In genomic region chr6:77457720-77458349, GRCh38 we compare ENCODE assay signal across 8 cellular contexts. TPM values are rescaled to one million over a fixed set of nuclear protein-coding genes. Genes with fewer than 3 reads are reported as not detected.
A peak's percentile ranks its signal among the peaks of the same experiment; 100 is the strongest.
DNase-seq lines count a peak whose midpoint lies in the region; ATAC-seq, FAIRE-seq and TF ChIP-seq lines count a peak whose summit lies in the region.

No MANE protein-coding gene starts in this region.

- peak overlapping the region in 1 of 3 experiments; percentile 14 for H3K4me3 ChIP-seq in endothelial cell of umbilical vein (replicated peaks in 1 of 3; ENCODE audit: insufficient read depth in 1 of 3, low read depth in 1 of 3, low read length in 3 of 3)

- in situ Hi-C loops in SK-MEL-5 (cut with HindIII; ENCODE audit: low pct_unique_long_range_greater_than_20kb, low sequenced_read_pairs): no loop called here

- peak; percentile 72 for FAIRE-seq in endothelial cell of umbilical vein (lab: Jason Lieb, UNC)

- peak overlapping the region; percentile 92 for H3K9ac ChIP-seq in endothelial cell of umbilical vein (replicated peaks; ENCODE audit: extremely low read depth, insufficient read depth, low read length)

- POLR2A ChIA-PET in endothelial cell of umbilical vein (lab: Charles Lee): interaction anchor here (0.7 kb wide), 1 partner anchor 13 kb away, joined by 3 read pairs; no protein-coding TSS in a partner anchor

- H3K9me3 ChIP-seq in endothelial cell of umbilical vein (replicated peaks; ENCODE audit: control insufficient read depth, insufficient read depth, low read length): no peaks in the 10 kb centered on the region

- no peaks in the 10 kb centered on the region for H4K20me1 ChIP-seq in endothelial cell of umbilical vein (replicated peaks; ENCODE audit: control insufficient read depth, extremely low read depth, insufficient read depth, low read length)

- peak; percentile 71 to 81 for TF ChIP-seq CTCF in endothelial cell of umbilical vein (IDR thresholded peaks at IDR 0.05; ENCODE audit: extremely low read depth in 1 of 2, insufficient read depth in 1 of 2, low read depth in 1 of 2, low read length in 2 of 2)

- no peaks in the 10 kb centered on the region for H3K9me1 ChIP-seq in endothelial cell of umbilical vein (replicated peaks; ENCODE audit: control insufficient read depth, extremely low read depth, insufficient read depth, low read length)

- dilution Hi-C loops in endothelial cell of umbilical vein (cut with MboI; ENCODE audit: extremely low pct_ligation_motif_present, low sequenced_read_pairs): no loop called here

- intact Hi-C loops in endothelial cell of umbilical vein (cut with micrococcal nuclease): loop anchor here (1.0 to 10.0 kb wide), 14 partner anchors 91 to 1566 kb away; no protein-coding TSS in a partner anchor

- peak; percentile 80 for ATAC-seq in GM21515 (IDR thresholded peaks at IDR 0.05; ENCODE audit: unreplicated experiment)

- no peak for TF ChIP-seq POLR2A in endothelial cell of umbilical vein (IDR thresholded peaks at IDR 0.05; ENCODE audit: low read depth, low read length)

- H3K36me3 ChIP-seq in endothelial cell of umbilical vein (ENCODE audit: control insufficient read depth in 2 of 2, extremely low read depth in 1 of 2, insufficient read depth in 2 of 2, low read length in 2 of 2): no peaks in the 10 kb centered on the region

- peaks cover 46% of the 10 kb centered on the region for H3K4me1 ChIP-seq in endothelial cell of umbilical vein (ENCODE audit: control insufficient read depth, extremely low read depth, insufficient read depth, low read length)

- peak overlapping the region; percentile 97 for H3K4me2 ChIP-seq in endothelial cell of umbilical vein (ENCODE audit: insufficient read depth, low read length)

- H3K27me3 ChIP-seq in endothelial cell of umbilical vein (ENCODE audit: control insufficient read depth in 2 of 2, insufficient read depth in 2 of 2, low read length in 2 of 2): no peaks in the 10 kb centered on the region

- H2AFZ ChIP-seq in endothelial cell of umbilical vein (ENCODE audit: low read depth, low read length): no peak overlapping the region

- peak overlapping the region; percentile 85 for H3K27ac ChIP-seq in endothelial cell of umbilical vein (ENCODE audit: insufficient read depth, low read depth, low read length)

- CTCF ChIA-PET in endothelial cell of umbilical vein (lab: Charles Lee): interaction anchor here (0.6 to 5.6 kb wide), 15 partner anchors 9 to 1564 kb away, joined by 3 to 44 read pairs (median 5); no protein-coding TSS in a partner anchor

- peaks cover 67% of the 10 kb centered on the region for H3K79me2 ChIP-seq in endothelial cell of umbilical vein (ENCODE audit: control insufficient read depth, insufficient read depth, low read length)

- DNase-seq in NOMO-1 treated with DMSO at 0.1 percent for 48 hours (lab: John Stamatoyannopoulos, UW; ENCODE audit: unreplicated experiment) (peak; percentile 3), NOMO-1 treated with dmso at 0.1 percent for 144 hours (lab: John Stamatoyannopoulos, UW; ENCODE audit: unreplicated experiment) (no peak), HuH-7.5 (ENCODE audit: low spot score) (peak; percentile 66), SK-MEL-5 (ENCODE audit: low read depth, low spot score) (peak; percentile 83), endothelial cell of umbilical vein (ENCODE audit: low read depth, low spot score) (peak; percentile 93), middle frontal gyrus (ENCODE audit: extremely low spot score, low spot score) (peak; percentile 29), GOT3 (lab: John Stamatoyannopoulos, UW) (no peak)

- BruUV-seq in endothelial cell of umbilical vein (replicated peaks; lab: Mats Ljungman, UMichigan): no TSS peak

TF ChIP-seq in endothelial cell of umbilical vein, 7 proteins besides CTCF, POLR2A, EP300 and RAD21:
- TF ChIP-seq FOS (IDR thresholded peaks at IDR 0.05; ENCODE audit: borderline replicate concordance, insufficient read depth, low read length) (no peak), GATA2 (IDR thresholded peaks at IDR 0.05; ENCODE audit: insufficient read depth, insufficient read length, low read depth, low read length) (peak; percentile 38), POLR2AphosphoS5 (IDR thresholded peaks at IDR 0.05; ENCODE audit: insufficient read depth, low read depth, low read length) (peak; percentile 32)

RNA-seq across cellular contexts. Expression of gene HTR1B, which starts 5.5 kb away (rescaled TPM):
- not detected in 2 replicates for total RNA-seq in SK-MEL-5 (2014; rRNA removed; shearing (Covaris generic))
- not detected in 2 replicates for polyA plus RNA-seq in SK-MEL-5 (2015; cell fraction: cytosol; rRNA removed)
- polyA plus RNA-seq in SK-MEL-5 (2015; cell fraction: nucleus; rRNA removed): not detected in 2 replicates
- total RNA-seq in endothelial cell of umbilical vein: 54.7 and 57.5 TPM in 2 replicates
- 66.3 and 68.7 TPM in 2 replicates for polyA plus RNA-seq in endothelial cell of umbilical vein
- polyA plus RNA-seq in endothelial cell of umbilical vein (2011; cell fraction: cytosol; rRNA removed): 50.3 and 57.1 TPM in 2 replicates
- 31.5 and 35.8 TPM in 2 replicates for polyA plus RNA-seq in endothelial cell of umbilical vein (2011; cell fraction: nucleus; rRNA removed)
- polyA plus RNA-seq in endothelial cell of umbilical vein (2012): 57.8 and 67.8 TPM in 2 replicates
- 79.8 and 97.0 TPM in 2 replicates for polyA minus RNA-seq in endothelial cell of umbilical vein
- polyA minus RNA-seq in endothelial cell of umbilical vein (2011; cell fraction: cytosol; rRNA and poly(A)+ RNA removed): not detected
- polyA minus RNA-seq in endothelial cell of umbilical vein (2011; cell fraction: nucleus; rRNA and poly(A)+ RNA removed): 31.1 and 34.1 TPM in 2 replicates

Comparison
In these comparisons a context has a peak if more than half of its experiments do, and no peak if none do; other contexts are left out.
1. DNase-seq: peak in NOMO-1 treated with DMSO at 0.1 percent for 48 hours (single experiment), HuH-7.5 (single experiment), SK-MEL-5 (single experiment), endothelial cell of umbilical vein (single experiment) and middle frontal gyrus (single experiment); none in NOMO-1 treated with dmso at 0.1 percent for 144 hours (single experiment) and GOT3 (single experiment).
2. RNA of gene HTR1B, which starts 5.5 kb away (total RNA-seq): 54.7 to 57.5 TPM in endothelial cell of umbilical vein; not detected in SK-MEL-5; every median in the first group is over 10 times any median in the second.